Comparison of ENCODE assay signal across 10 cellular contexts in genomic region chr16:57146735-57147134, GRCh38. TPM values are rescaled to one million over a fixed set of nuclear protein-coding genes. Genes with fewer than 3 reads are reported as not detected.
A peak's percentile ranks its signal among the peaks of the same experiment; 100 is the strongest.
DNase-seq lines count a peak whose midpoint lies in the region; ATAC-seq and TF ChIP-seq lines count a peak whose summit lies in the region.
"Had no signal": no experiment of that assay in that cellular context is flagged by ENCODE, and none has a peak within 500 bp of the region (broad histone marks: within the 10 kb centered on the region; RNA-seq: fewer than 3 reads in every experiment).

No MANE protein-coding gene starts in this region.

- no peak overlapping the region for H3K4me3 Mint-ChIP-seq in activated naive CD4-positive, alpha-beta T cell treated with anti-CD3 and anti-CD28 coated beads for 36 hours

- CTCF ChIA-PET in PC-3 (lab: Charles Lee) = no interaction called here
- CTCF ChIA-PET in activated naive CD4-positive, alpha-beta T cell treated with anti-CD3 and anti-CD28 coated beads for 36 hours (lab: Charles Lee) = no interaction called here

- H3K9ac ChIP-seq in PC-3 (ENCODE audit: low read length) = no peak overlapping the region

- no peak for TF ChIP-seq POLR2A in sigmoid colon (IDR thresholded peaks at IDR 0.05)

- POLR2A ChIA-PET in PC-3 (lab: Charles Lee; ENCODE audit: unreplicated experiment) = no interaction called here

- H3K4me1 Mint-ChIP-seq in activated naive CD4-positive, alpha-beta T cell treated with anti-CD3 and anti-CD28 coated beads for 36 hours (ENCODE audit: low read depth) = peaks cover 34% of the 10 kb centered on the region

- intact Hi-C loops in PC-3 (cut with micrococcal nuclease) = no loop called here
- intact Hi-C loops in sigmoid colon (cut with DNase I) = no loop called here
- intact Hi-C loops in activated naive CD4-positive, alpha-beta T cell treated with anti-CD3 and anti-CD28 coated beads for 36 hours (cut with micrococcal nuclease) = no loop called here

- BruUV-seq in PC-3 (replicated peaks; lab: Mats Ljungman, UMichigan) = no TSS peak

- H3K27me3 ChIP-seq in PC-3 (ENCODE audit: low read length) = no peaks in the 10 kb centered on the region
- no peaks in the 10 kb centered on the region for H3K27me3 ChIP-seq in sigmoid colon
- H3K27me3 ChIP-seq: left lung had no signal

- TF ChIP-seq CTCF in PC-3 (conservative IDR thresholded peaks at IDR 0.05; ENCODE audit: low read depth, low read length) = peak; percentile 36; the same call in 1 of the 2 replicates
- TF ChIP-seq CTCF in epithelial cell of esophagus (IDR thresholded peaks at IDR 0.05; ENCODE audit: insufficient read depth, low read depth, low read length, missing control alignments) = peak; percentile 29
- no peak for TF ChIP-seq CTCF in sigmoid colon (IDR thresholded peaks at IDR 0.05)

- H3K27ac ChIP-seq in PC-3 (ENCODE audit: low read length) (no peak overlapping the region), sigmoid colon (peak overlapping the region in 1 of 4 donors; percentile 5)

- H3K9me3 Mint-ChIP-seq in activated naive CD4-positive, alpha-beta T cell treated with anti-CD3 and anti-CD28 coated beads for 36 hours = no peaks in the 10 kb centered on the region

- no peaks in the 10 kb centered on the region for H3K79me2 ChIP-seq in PC-3 (ENCODE audit: low read length)

- no peaks in the 10 kb centered on the region for H3K27me3 Mint-ChIP-seq in activated naive CD4-positive, alpha-beta T cell treated with anti-CD3 and anti-CD28 coated beads for 36 hours (ENCODE audit: low read depth)

- H3K4me3 ChIP-seq in PC-3 (ENCODE audit: low read length) (no peak overlapping the region), epithelial cell of esophagus (ENCODE audit: low read length) (no peak overlapping the region), sigmoid colon (no peak overlapping the region)
- H3K4me3 ChIP-seq: left lung had no signal

- H3K27ac Mint-ChIP-seq in activated naive CD4-positive, alpha-beta T cell treated with anti-CD3 and anti-CD28 coated beads for 36 hours = no peak overlapping the region

- TF ChIP-seq EP300 in sigmoid colon (IDR thresholded peaks at IDR 0.05) = no peak

- no peaks in the 10 kb centered on the region for H3K4me1 ChIP-seq in PC-3 (ENCODE audit: insufficient read depth, low read length)
- peaks cover 0 to 17% (median 14%) of the 10 kb centered on the region in 4 donors for H3K4me1 ChIP-seq in sigmoid colon

- no peak overlapping the region for H2AFZ ChIP-seq in PC-3 (ENCODE audit: low read length)

- H3K36me3 ChIP-seq in PC-3 (ENCODE audit: low read depth, low read length) (no peaks in the 10 kb centered on the region), sigmoid colon (peaks cover 0 to 6% (median 0%) of the 10 kb centered on the region in 4 donors)

- no peaks in the 10 kb centered on the region for H3F3A ChIP-seq in PC-3 (ENCODE audit: low read length, unreplicated experiment)

- H4K20me1 ChIP-seq in PC-3 (ENCODE audit: low read length) = no peaks in the 10 kb centered on the region

- no peaks in the 10 kb centered on the region for H3K9me2 ChIP-seq in PC-3 (replicated peaks; ENCODE audit: low read length)

- peak; percentile 61 for ATAC-seq in PC-3

- 95 to 97% methylated on average over 5 of the region's 5 CpGs for WGBS in sigmoid colon, 2 donors

- DNase-seq in SKM-1 treated with dmso at 0.1 percent for 144 hours (lab: John Stamatoyannopoulos, UW; ENCODE audit: unreplicated experiment) (peak; percentile 6), SKM-1 (lab: John Stamatoyannopoulos, UW; ENCODE audit: unreplicated experiment) (no peak), PC-3 (peak; percentile 33), epithelial cell of esophagus (ENCODE audit: low read depth) (peak; percentile 15), sigmoid colon (peak; percentile 55), NAMALWA (ENCODE audit: low spot score) (no peak)
- DNase-seq in activated naive CD4-positive, alpha-beta T cell treated with anti-CD3 and anti-CD28 coated beads for 36 hours = no peak
- DNase-seq in activated effector memory CD4-positive, alpha-beta T cell treated with Interleukin-2 at 50 U/mL for 16 hours = no peak
- DNase-seq: activated CD4-positive, alpha-beta T cell treated with anti-CD3 and anti-CD28 coated beads, Interleukin-2, amount 50 U/mL, for 1 hour had no signal

- peaks cover 2% of the 10 kb centered on the region for H3K36me3 Mint-ChIP-seq in activated naive CD4-positive, alpha-beta T cell treated with anti-CD3 and anti-CD28 coated beads for 36 hours (ENCODE audit: low read depth)

- H3K4me2 ChIP-seq in PC-3 (ENCODE audit: low read length) = no peak overlapping the region

- H3K9me3 ChIP-seq in PC-3 (ENCODE audit: low read length) = no peaks in the 10 kb centered on the region
- H3K9me3 ChIP-seq in sigmoid colon = no peaks in the 10 kb centered on the region
- H3K9me3 ChIP-seq: left lung had no signal

RNA-seq across cellular contexts. Expression of gene PSME3IP1, which starts 39.1 kb away (rescaled TPM):
- 45.6 and 56.4 TPM in 2 replicates for total RNA-seq in PC-3 (2014; rRNA removed)
- 10 to 100 TPM; 60.1 to 81.3 (median 76.9) TPM for total RNA-seq in sigmoid colon
- 10 to 100 TPM; 70.5 to 75.4 (median 73.9) TPM for polyA plus RNA-seq in sigmoid colon
- 100 to 1,000 TPM; 106 to 110 TPM for total RNA-seq in activated naive CD4-positive, alpha-beta T cell treated with anti-CD3 and anti-CD28 coated beads for 36 hours

RNA-seq across cellular contexts. Expression of gene RSPRY1, which starts 39.4 kb away (rescaled TPM):
- total RNA-seq in PC-3 (2014; rRNA removed) = 17.5 and 18.3 TPM in 2 replicates
- 10 to 100 TPM; 30.6 to 42.7 (median 34.1) TPM for total RNA-seq in sigmoid colon
- 10 to 100 TPM; 12.6 to 17.8 (median 16.6) TPM for polyA plus RNA-seq in sigmoid colon
- 10 to 100 TPM; 25.7 to 28.7 TPM for total RNA-seq in activated naive CD4-positive, alpha-beta T cell treated with anti-CD3 and anti-CD28 coated beads for 36 hours

RNA-seq across cellular contexts. Expression of gene CPNE2, which starts 54.4 kb away (rescaled TPM):
- total RNA-seq in PC-3 (2014; rRNA removed) (14.5 and 18.1 TPM in 2 replicates), sigmoid colon (10 to 100 TPM; 22.9 to 59.9 (median 25.4) TPM)
- 10 to 100 TPM; 60.7 to 75.1 (median 66.6) TPM for polyA plus RNA-seq in sigmoid colon
- 1 to 10 TPM; 5.1 TPM for total RNA-seq in activated naive CD4-positive, alpha-beta T cell treated with anti-CD3 and anti-CD28 coated beads for 36 hours

Comparison
In these comparisons a context has a peak if more than half of its experiments do, and no peak if none do; other contexts are left out.
1. DNase-seq: peak in SKM-1 treated with dmso at 0.1 percent for 144 hours (single experiment), PC-3 (single experiment), epithelial cell of esophagus (single experiment) and sigmoid colon (single experiment); none in SKM-1 (single experiment), activated naive CD4-positive, alpha-beta T cell treated with anti-CD3 and anti-CD28 coated beads for 36 hours (single experiment), NAMALWA (single experiment) and activated effector memory CD4-positive, alpha-beta T cell treated with Interleukin-2 at 50 U/mL for 16 hours (single experiment).
2. CTCF ChIP-seq: peak in PC-3 (single experiment) and epithelial cell of esophagus (single experiment); none in sigmoid colon (0 of 4).